ENCODE assay signal across 1 cellular context in the genomic region with DNA sequence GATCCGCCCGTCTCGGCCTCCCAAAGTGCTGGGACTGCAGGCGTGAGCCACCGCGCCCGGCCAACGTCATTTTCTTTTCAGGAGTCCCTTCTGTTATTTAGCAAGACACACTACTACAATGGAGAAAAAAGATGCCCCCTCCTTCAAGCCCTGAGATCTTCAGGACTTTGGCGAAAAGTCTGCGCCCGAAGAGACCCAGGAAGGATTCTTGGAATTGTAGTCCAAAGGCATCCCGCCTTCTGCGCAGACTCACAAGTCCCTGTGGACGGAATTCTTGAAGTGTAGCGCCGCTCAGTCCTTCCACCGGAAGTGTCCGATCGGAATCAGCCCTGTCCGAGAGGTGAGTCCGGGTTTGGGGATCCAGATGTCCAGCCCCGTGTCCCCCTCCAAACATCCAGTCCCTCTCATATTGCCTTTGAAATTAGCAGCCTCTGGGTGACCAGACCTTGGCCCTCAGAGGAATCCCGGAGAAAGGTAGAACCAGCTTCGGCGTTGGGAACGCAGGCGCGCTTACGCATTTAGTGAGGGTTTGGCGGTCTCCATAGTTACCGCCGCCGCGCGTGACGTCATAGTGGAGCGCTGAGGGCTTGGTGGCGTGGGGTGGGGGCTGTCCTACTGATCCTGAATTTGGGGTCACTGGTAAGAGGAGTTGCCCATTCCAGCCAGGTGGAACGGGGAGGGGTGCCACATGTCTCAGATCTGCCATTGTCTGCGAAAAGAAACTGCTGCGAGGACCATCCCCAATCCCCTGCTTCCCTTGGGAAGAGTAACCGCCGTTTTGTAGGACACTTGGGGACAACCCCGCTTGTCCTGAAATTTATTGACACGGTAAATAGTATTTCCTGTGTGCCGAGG.
A peak's percentile ranks its signal among the peaks of the same experiment; 100 is the strongest.
TF ChIP-seq lines count a peak whose summit lies in the region.

No MANE protein-coding gene starts in this region.

TF ChIP-seq in K562, 482 proteins besides CTCF, POLR2A, EP300 and RAD21 (continued from another document and continues in another):
- TF ChIP-seq, protein P1, sequence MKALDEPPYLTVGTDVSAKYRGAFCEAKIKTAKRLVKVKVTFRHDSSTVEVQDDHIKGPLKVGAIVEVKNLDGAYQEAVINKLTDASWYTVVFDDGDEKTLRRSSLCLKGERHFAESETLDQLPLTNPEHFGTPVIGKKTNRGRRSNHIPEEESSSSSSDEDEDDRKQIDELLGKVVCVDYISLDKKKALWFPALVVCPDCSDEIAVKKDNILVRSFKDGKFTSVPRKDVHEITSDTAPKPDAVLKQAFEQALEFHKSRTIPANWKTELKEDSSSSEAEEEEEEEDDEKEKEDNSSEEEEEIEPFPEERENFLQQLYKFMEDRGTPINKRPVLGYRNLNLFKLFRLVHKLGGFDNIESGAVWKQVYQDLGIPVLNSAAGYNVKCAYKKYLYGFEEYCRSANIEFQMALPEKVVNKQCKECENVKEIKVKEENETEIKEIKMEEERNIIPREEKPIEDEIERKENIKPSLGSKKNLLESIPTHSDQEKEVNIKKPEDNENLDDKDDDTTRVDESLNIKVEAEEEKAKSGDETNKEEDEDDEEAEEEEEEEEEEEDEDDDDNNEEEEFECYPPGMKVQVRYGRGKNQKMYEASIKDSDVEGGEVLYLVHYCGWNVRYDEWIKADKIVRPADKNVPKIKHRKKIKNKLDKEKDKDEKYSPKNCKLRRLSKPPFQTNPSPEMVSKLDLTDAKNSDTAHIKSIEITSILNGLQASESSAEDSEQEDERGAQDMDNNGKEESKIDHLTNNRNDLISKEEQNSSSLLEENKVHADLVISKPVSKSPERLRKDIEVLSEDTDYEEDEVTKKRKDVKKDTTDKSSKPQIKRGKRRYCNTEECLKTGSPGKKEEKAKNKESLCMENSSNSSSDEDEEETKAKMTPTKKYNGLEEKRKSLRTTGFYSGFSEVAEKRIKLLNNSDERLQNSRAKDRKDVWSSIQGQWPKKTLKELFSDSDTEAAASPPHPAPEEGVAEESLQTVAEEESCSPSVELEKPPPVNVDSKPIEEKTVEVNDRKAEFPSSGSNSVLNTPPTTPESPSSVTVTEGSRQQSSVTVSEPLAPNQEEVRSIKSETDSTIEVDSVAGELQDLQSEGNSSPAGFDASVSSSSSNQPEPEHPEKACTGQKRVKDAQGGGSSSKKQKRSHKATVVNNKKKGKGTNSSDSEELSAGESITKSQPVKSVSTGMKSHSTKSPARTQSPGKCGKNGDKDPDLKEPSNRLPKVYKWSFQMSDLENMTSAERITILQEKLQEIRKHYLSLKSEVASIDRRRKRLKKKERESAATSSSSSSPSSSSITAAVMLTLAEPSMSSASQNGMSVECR (CRISPR knock-in tag; IDR thresholded peaks at IDR 0.05) = peak; percentile 98
- TF ChIP-seq, protein P2, sequence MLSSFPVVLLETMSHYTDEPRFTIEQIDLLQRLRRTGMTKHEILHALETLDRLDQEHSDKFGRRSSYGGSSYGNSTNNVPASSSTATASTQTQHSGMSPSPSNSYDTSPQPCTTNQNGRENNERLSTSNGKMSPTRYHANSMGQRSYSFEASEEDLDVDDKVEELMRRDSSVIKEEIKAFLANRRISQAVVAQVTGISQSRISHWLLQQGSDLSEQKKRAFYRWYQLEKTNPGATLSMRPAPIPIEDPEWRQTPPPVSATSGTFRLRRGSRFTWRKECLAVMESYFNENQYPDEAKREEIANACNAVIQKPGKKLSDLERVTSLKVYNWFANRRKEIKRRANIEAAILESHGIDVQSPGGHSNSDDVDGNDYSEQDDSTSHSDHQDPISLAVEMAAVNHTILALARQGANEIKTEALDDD (IDR thresholded peaks at IDR 0.05) = no peak
- TF ChIP-seq, protein P3, sequence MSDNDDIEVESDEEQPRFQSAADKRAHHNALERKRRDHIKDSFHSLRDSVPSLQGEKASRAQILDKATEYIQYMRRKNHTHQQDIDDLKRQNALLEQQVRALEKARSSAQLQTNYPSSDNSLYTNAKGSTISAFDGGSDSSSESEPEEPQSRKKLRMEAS (CRISPR knock-in tag; IDR thresholded peaks at IDR 0.05) = peak; percentile 67
- TF ChIP-seq CBFA2T3 (IDR thresholded peaks at IDR 0.05) (no peak), JUND (IDR thresholded peaks at IDR 0.05; ENCODE audit: borderline replicate concordance, low read depth, low read length) (peak; percentile 82), JUND (tag; IDR thresholded peaks at IDR 0.05; ENCODE audit: borderline replicate concordance, low read depth, low read length) (peak; percentile 84), HLTF (IDR thresholded peaks at IDR 0.05) (0 out of 2 replicates have a peak, but pooled peaks have one; percentile 37), RBM34 (IDR thresholded peaks at IDR 0.05; ENCODE audit: borderline replicate concordance, insufficient read depth, low read length) (no peak), ZNF121 (CRISPR knock-in tag; conservative IDR thresholded peaks at IDR 0.05) (no peak), RCOR1 (IDR thresholded peaks at IDR 0.05; ENCODE audit: borderline replicate concordance in 1 of 2, low read depth in 2 of 2, low read length in 2 of 2) (peak in 1 of 2 experiments; percentile 65; a peak in 2 of 4 replicates), ZBED1 (IDR thresholded peaks at IDR 0.05) (peak; percentile 45; the same call in 1 of the 2 replicates), ZNF57 (CRISPR knock-in tag; IDR thresholded peaks at IDR 0.05) (no peak), TSC22D4 (tag; IDR thresholded peaks at IDR 0.05) (no peak), EZH2 (IDR thresholded peaks at IDR 0.05; ENCODE audit: borderline replicate concordance, low read depth, low read length) (no peak), SREBF2 (CRISPR knock-in tag; IDR thresholded peaks at IDR 0.05) (no peak), SUPT5H (IDR thresholded peaks at IDR 0.05) (no peak), PURB (CRISPR knock-in tag; IDR thresholded peaks at IDR 0.05; ENCODE audit: low read depth) (no peak), NCOR1 (IDR thresholded peaks at IDR 0.05) (peak; percentile 71), ELF2 (CRISPR knock-in tag; IDR thresholded peaks at IDR 0.05) (peak; percentile 94), MAFF (IDR thresholded peaks at IDR 0.05; ENCODE audit: low read length) (no peak), SREBF1 (IDR thresholded peaks at IDR 0.05; ENCODE audit: borderline replicate concordance, low read depth, low read length) (peak; percentile 74; the same call in 1 of the 2 replicates), DNMT1 (IDR thresholded peaks at IDR 0.05) (no peak), HNRNPH1 (optimal IDR thresholded peaks at IDR 0.05; ENCODE audit: low read depth, low read length) (no peak)
- TF ChIP-seq, protein P4, sequence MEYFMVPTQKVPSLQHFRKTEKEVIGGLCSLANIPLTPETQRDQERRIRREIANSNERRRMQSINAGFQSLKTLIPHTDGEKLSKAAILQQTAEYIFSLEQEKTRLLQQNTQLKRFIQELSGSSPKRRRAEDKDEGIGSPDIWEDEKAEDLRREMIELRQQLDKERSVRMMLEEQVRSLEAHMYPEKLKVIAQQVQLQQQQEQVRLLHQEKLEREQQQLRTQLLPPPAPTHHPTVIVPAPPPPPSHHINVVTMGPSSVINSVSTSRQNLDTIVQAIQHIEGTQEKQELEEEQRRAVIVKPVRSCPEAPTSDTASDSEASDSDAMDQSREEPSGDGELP (CRISPR knock-in tag; IDR thresholded peaks at IDR 0.05; ENCODE audit: borderline replicate concordance) = peak; percentile 84
- TF ChIP-seq, protein P5, sequence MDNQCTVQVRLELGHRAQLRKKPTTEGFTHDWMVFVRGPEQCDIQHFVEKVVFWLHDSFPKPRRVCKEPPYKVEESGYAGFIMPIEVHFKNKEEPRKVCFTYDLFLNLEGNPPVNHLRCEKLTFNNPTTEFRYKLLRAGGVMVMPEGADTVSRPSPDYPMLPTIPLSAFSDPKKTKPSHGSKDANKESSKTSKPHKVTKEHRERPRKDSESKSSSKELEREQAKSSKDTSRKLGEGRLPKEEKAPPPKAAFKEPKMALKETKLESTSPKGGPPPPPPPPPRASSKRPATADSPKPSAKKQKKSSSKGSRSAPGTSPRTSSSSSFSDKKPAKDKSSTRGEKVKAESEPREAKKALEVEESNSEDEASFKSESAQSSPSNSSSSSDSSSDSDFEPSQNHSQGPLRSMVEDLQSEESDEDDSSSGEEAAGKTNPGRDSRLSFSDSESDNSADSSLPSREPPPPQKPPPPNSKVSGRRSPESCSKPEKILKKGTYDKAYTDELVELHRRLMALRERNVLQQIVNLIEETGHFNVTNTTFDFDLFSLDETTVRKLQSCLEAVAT (IDR thresholded peaks at IDR 0.05) = no peak
- TF ChIP-seq, protein P6, sequence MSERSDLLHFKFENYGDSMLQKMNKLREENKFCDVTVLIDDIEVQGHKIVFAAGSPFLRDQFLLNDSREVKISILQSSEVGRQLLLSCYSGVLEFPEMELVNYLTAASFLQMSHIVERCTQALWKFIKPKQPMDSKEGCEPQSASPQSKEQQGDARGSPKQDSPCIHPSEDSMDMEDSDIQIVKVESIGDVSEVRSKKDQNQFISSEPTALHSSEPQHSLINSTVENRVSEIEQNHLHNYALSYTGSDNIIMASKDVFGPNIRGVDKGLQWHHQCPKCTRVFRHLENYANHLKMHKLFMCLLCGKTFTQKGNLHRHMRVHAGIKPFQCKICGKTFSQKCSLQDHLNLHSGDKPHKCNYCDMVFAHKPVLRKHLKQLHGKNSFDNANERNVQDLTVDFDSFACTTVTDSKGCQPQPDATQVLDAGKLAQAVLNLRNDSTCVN (CRISPR knock-in tag; IDR thresholded peaks at IDR 0.05) = no peak
- TF ChIP-seq, protein P7, sequence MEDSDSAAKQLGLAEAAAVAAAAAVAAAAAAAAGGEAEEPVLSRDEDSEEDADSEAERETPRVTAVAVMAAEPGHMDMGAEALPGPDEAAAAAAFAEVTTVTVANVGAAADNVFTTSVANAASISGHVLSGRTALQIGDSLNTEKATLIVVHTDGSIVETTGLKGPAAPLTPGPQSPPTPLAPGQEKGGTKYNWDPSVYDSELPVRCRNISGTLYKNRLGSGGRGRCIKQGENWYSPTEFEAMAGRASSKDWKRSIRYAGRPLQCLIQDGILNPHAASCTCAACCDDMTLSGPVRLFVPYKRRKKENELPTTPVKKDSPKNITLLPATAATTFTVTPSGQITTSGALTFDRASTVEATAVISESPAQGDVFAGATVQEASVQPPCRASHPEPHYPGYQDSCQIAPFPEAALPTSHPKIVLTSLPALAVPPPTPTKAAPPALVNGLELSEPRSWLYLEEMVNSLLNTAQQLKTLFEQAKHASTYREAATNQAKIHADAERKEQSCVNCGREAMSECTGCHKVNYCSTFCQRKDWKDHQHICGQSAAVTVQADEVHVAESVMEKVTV (CRISPR knock-in tag; IDR thresholded peaks at IDR 0.05) = 0 out of 2 replicates have a peak, but pooled peaks have one; percentile 25
- TF ChIP-seq, protein P8, sequence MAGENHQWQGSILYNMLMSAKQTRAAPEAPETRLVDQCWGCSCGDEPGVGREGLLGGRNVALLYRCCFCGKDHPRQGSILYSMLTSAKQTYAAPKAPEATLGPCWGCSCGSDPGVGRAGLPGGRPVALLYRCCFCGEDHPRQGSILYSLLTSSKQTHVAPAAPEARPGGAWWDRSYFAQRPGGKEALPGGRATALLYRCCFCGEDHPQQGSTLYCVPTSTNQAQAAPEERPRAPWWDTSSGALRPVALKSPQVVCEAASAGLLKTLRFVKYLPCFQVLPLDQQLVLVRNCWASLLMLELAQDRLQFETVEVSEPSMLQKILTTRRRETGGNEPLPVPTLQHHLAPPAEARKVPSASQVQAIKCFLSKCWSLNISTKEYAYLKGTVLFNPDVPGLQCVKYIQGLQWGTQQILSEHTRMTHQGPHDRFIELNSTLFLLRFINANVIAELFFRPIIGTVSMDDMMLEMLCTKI (IDR thresholded peaks at IDR 0.05; ENCODE audit: partially characterized antibody) = no peak
- TF ChIP-seq, protein P9, sequence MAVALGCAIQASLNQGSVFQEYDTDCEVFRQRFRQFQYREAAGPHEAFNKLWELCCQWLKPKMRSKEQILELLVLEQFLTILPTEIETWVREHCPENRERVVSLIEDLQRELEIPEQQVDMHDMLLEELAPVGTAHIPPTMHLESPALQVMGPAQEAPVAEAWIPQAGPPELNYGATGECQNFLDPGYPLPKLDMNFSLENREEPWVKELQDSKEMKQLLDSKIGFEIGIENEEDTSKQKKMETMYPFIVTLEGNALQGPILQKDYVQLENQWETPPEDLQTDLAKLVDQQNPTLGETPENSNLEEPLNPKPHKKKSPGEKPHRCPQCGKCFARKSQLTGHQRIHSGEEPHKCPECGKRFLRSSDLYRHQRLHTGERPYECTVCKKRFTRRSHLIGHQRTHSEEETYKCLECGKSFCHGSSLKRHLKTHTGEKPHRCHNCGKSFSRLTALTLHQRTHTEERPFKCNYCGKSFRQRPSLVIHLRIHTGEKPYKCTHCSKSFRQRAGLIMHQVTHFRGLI (CRISPR knock-in tag; IDR thresholded peaks at IDR 0.05) = peak; percentile 6; the same call in 1 of the 2 replicates
- TF ChIP-seq, protein P10, sequence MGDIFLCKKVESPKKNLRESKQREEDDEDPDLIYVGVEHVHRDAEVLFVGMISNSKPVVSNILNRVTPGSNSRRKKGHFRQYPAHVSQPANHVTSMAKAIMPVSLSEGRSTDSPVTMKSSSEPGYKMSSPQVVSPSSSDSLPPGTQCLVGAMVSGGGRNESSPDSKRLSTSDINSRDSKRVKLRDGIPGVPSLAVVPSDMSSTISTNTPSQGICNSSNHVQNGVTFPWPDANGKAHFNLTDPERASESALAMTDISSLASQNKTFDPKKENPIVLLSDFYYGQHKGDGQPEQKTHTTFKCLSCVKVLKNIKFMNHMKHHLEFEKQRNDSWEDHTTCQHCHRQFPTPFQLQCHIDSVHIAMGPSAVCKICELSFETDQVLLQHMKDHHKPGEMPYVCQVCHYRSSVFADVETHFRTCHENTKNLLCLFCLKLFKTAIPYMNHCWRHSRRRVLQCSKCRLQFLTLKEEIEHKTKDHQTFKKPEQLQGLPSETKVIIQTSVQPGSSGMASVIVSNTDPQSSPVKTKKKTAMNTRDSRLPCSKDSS (IDR thresholded peaks at IDR 0.05; ENCODE audit: low read depth, partially characterized antibody) = no peak
- TF ChIP-seq, protein P11, sequence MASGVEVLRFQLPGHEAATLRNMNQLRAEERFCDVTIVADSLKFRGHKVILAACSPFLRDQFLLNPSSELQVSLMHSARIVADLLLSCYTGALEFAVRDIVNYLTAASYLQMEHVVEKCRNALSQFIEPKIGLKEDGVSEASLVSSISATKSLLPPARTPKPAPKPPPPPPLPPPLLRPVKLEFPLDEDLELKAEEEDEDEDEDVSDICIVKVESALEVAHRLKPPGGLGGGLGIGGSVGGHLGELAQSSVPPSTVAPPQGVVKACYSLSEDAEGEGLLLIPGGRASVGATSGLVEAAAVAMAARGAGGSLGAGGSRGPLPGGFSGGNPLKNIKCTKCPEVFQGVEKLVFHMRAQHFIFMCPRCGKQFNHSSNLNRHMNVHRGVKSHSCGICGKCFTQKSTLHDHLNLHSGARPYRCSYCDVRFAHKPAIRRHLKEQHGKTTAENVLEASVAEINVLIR (CRISPR knock-in tag; IDR thresholded peaks at IDR 0.05) = peak; percentile 93; the same call in 1 of the 2 replicates
- TF ChIP-seq, protein P12, sequence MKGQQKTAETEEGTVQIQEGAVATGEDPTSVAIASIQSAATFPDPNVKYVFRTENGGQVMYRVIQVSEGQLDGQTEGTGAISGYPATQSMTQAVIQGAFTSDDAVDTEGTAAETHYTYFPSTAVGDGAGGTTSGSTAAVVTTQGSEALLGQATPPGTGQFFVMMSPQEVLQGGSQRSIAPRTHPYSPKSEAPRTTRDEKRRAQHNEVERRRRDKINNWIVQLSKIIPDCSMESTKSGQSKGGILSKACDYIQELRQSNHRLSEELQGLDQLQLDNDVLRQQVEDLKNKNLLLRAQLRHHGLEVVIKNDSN (CRISPR knock-in tag; IDR thresholded peaks at IDR 0.05) = no peak
